In the genomic region with DNA sequence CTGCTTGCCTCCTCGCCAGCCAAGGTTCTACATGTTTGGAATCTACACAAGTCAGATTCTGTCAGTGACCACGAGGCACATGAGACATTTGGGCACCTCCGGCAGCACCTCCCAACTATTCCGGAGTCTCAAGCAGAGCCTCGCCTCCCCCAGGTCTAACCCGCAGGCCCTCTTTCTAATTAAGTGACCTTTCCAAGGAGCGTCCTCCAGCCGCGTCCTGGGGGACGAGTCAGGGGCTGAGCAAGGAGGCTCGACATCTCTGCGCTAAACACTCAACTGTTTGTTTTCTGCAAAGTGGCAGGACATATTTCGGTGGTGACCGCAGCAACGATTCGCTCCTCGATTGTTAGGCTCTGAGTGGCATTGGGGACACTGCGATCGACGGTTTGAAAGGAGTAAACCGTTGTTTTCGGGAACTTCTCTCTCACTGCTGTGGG, we compare ENCODE assay signal across 8 cellular contexts. TPM values are rescaled to one million over a fixed set of nuclear protein-coding genes. Genes with fewer than 3 reads are reported as not detected.
DNase-seq lines count a peak whose midpoint lies in the region; ATAC-seq and TF ChIP-seq lines count a peak whose summit lies in the region.

No MANE protein-coding gene starts in this region.

- H3K9me3 Mint-ChIP-seq in type B pancreatic cell = no peaks in the 10 kb centered on the region

- H4K20me1 ChIP-seq in Karpas-422 (ENCODE audit: insufficient read depth, low read depth, low read length) = no peaks in the 10 kb centered on the region

- no peak for TF ChIP-seq CTCF in lung (IDR thresholded peaks at IDR 0.05; ENCODE audit: control extremely low read depth, extremely low read depth)
- no peak for TF ChIP-seq CTCF in type B pancreatic cell (conservative IDR thresholded peaks at IDR 0.05)

- H3K27me3 Mint-ChIP-seq in type B pancreatic cell = peaks cover 52% of the 10 kb centered on the region

- peaks cover 14% of the 10 kb centered on the region for H3K4me1 ChIP-seq in Karpas-422 (ENCODE audit: low read length)
- no peaks in the 10 kb centered on the region for H3K4me1 ChIP-seq in lung (ENCODE audit: control insufficient read depth in 2 of 2, insufficient read depth in 2 of 2, low read length in 2 of 2)

- WGBS in lung, 2 donors = 2 to 3% methylated on average over 22 of the region's 22 CpGs

- no peaks in the 10 kb centered on the region for H3K79me2 ChIP-seq in Karpas-422 (ENCODE audit: low read length)

- H3K4me1 Mint-ChIP-seq in type B pancreatic cell (ENCODE audit: unreplicated experiment) = peaks cover 15% of the 10 kb centered on the region

- no peaks in the 10 kb centered on the region for H3K9me2 ChIP-seq in Karpas-422 (replicated peaks; ENCODE audit: insufficient read depth, low read length)

- peak overlapping the region; percentile 59 for H3K27ac Mint-ChIP-seq in type B pancreatic cell

- peak overlapping the region; percentile 70; the same call in 1 of the 2 replicates for H3K4me3 ChIP-seq in GM08714 (ENCODE audit: low read length)
- peak overlapping the region; percentile 71 for H3K4me3 ChIP-seq in Karpas-422 (ENCODE audit: low read length)
- peak overlapping the region; percentile 70 for H3K4me3 ChIP-seq in lung

- peak overlapping the region; percentile 94 for H3K4me3 Mint-ChIP-seq in type B pancreatic cell

- peak overlapping the region; percentile 87; the same call in 1 of the 2 replicates for H2AFZ ChIP-seq in Karpas-422 (ENCODE audit: low read length)

- ATAC-seq in lung (ENCODE audit: insufficient read depth, low FRiP score) = no peak

- DNase-seq in Karpas-422 (no peak), cerebellum (ENCODE audit: low spot score) (peak; percentile 30), lung (ENCODE audit: low spot score) (no peak), type B pancreatic cell (ENCODE audit: extremely low spot score, unreplicated experiment) (no peak), activated gamma-delta T cell treated with Interleukin-2 at 50 U/mL for 16 hours (no peak), GDM1 (lab: John Stamatoyannopoulos, UW) (no peak)
- DNase-seq in stimulated activated naive CD4-positive, alpha-beta T cell treated with Interleukin-2 at 50 U/mL for 16 hours (lab: John Stamatoyannopoulos, UW) = no peak

- peak overlapping the region; percentile 67 for H3K9ac ChIP-seq in Karpas-422 (ENCODE audit: low read length)

- H3K36me3 ChIP-seq in Karpas-422 (ENCODE audit: insufficient read depth, low read length) (no peaks in the 10 kb centered on the region), lung (ENCODE audit: control insufficient read depth in 2 of 2, insufficient read depth in 2 of 2, low read length in 2 of 2) (no peaks in the 10 kb centered on the region)

- no peaks in the 10 kb centered on the region for H3K9me3 ChIP-seq in Karpas-422 (ENCODE audit: low read length)
- no peaks in the 10 kb centered on the region for H3K9me3 ChIP-seq in lung (ENCODE audit: control insufficient read depth in 2 of 2, insufficient read depth in 1 of 2, low read length in 1 of 2)

- no peaks in the 10 kb centered on the region for H3K27me3 ChIP-seq in Karpas-422 (ENCODE audit: low read length)
- no peaks in the 10 kb centered on the region for H3K27me3 ChIP-seq in lung (ENCODE audit: control insufficient read depth, insufficient read depth)

- peak overlapping the region; percentile 84 for H3K4me2 ChIP-seq in Karpas-422 (ENCODE audit: low read depth, low read length, poor library complexity, severe bottlenecking)

- H3K36me3 Mint-ChIP-seq in type B pancreatic cell = no peaks in the 10 kb centered on the region

- H3K27ac ChIP-seq in Karpas-422 (ENCODE audit: low read length) = no peak overlapping the region
- H3K27ac ChIP-seq in lung (ENCODE audit: low read depth in 1 of 2, low read length in 1 of 2) = peak overlapping the region in 1 of 2 donors; percentile 36

RNA-seq across cellular contexts. Expression of a gene that starts 0.7 kb away (rescaled TPM):
- 0.07 and 0.75 TPM in 2 replicates for total RNA-seq in Karpas-422 (2014; rRNA removed; shearing (Covaris generic); ENCODE audit: low replicate concordance)
- 47.2 TPM for total RNA-seq in cerebellum
- 10 to 100 TPM in 1 of 2 donors, 1 to 10 TPM in 1; 1.8 to 14.2 TPM for total RNA-seq in lung
- under 1 TPM; 0.40 to 0.47 TPM for polyA plus RNA-seq in lung
- 7.5 and 22.0 TPM in 2 replicates for total RNA-seq in type B pancreatic cell (ENCODE audit: low replicate concordance)

RNA-seq across cellular contexts. Expression of a gene that starts 48.7 kb away (rescaled TPM):
- 66.7 and 153 TPM in 2 replicates for total RNA-seq in Karpas-422 (2014; rRNA removed; shearing (Covaris generic); ENCODE audit: low replicate concordance)
- total RNA-seq in cerebellum (66.4 TPM), lung (10 to 100 TPM; 56.7 to 83.6 TPM), type B pancreatic cell (ENCODE audit: low replicate concordance) (61.7 and 67.3 TPM in 2 replicates)
- polyA plus RNA-seq in lung = 10 to 100 TPM; 53.8 to 77.9 TPM
